Comparison of ENCODE assay signal across 11 cellular contexts in genomic region chr16:660132-660458, GRCh38. TPM values are rescaled to one million over a fixed set of nuclear protein-coding genes. Genes with fewer than 3 reads are reported as not detected.
A peak's percentile ranks its signal among the peaks of the same experiment; 100 is the strongest.
DNase-seq lines count a peak whose midpoint lies in the region; ATAC-seq and TF ChIP-seq lines count a peak whose summit lies in the region.
"Had no signal": no experiment of that assay in that cellular context is flagged by ENCODE, and none has a peak within 500 bp of the region (broad histone marks: within the 10 kb centered on the region; RNA-seq: fewer than 3 reads in every experiment).

No MANE protein-coding gene starts in this region.

- ATAC-seq in stimulated activated effector memory CD8-positive, alpha-beta T cell treated with anti-CD3 and anti-CD28 coated beads, Interleukin-12 subunit alpha, Interleukin-12 subunit beta, amount 100 ng/mL, for 72 hours = no peak
- ATAC-seq in GM18870 (IDR thresholded peaks at IDR 0.05; ENCODE audit: unreplicated experiment) = no peak

- no peak for TF ChIP-seq POLR2A in transverse colon (IDR thresholded peaks at IDR 0.05)

- peaks cover 9% of the 10 kb centered on the region for H3K36me3 Mint-ChIP-seq in stimulated activated effector memory CD8-positive, alpha-beta T cell treated with anti-CD3 and anti-CD28 coated beads, Interleukin-12 subunit alpha, Interleukin-12 subunit beta, amount 100 ng/mL, for 72 hours
- H3K36me3 Mint-ChIP-seq: activated naive CD8-positive, alpha-beta T cell had no signal

- intact Hi-C loops in transverse colon (cut with DNase I; ENCODE audit: low total_unique reads) = loop anchor here (5.0 kb wide), 1 partner anchor 83 kb away; no protein-coding TSS in a partner anchor

- TF ChIP-seq CTCF in transverse colon (IDR thresholded peaks at IDR 0.05) = no peak

- no peak for TF ChIP-seq EP300 in transverse colon (IDR thresholded peaks at IDR 0.05; ENCODE audit: low read depth)

- H3K9ac ChIP-seq in muscle layer of colon (ENCODE audit: low read length) = no peak overlapping the region

- 57% methylated on average over 6 of the region's 6 CpGs; no CpG with 5 or more reads in 1 of the 2 donors for WGBS in transverse colon (ENCODE audit: low coverage in 1 of 2), 2 donors

- H3K36me3 ChIP-seq in muscle layer of colon (ENCODE audit: insufficient read depth, low read length) = no peaks in the 10 kb centered on the region
- no peaks in the 10 kb centered on the region for H3K36me3 ChIP-seq in transverse colon

- peaks cover 9% of the 10 kb centered on the region for H3K4me1 Mint-ChIP-seq in stimulated activated effector memory CD8-positive, alpha-beta T cell treated with anti-CD3 and anti-CD28 coated beads, Interleukin-12 subunit alpha, Interleukin-12 subunit beta, amount 100 ng/mL, for 72 hours

- in situ Hi-C loops in transverse colon (cut with MboI; ENCODE audit: low pct_ligation_motif_present in 1 of 4, low pct_unique_long_range_greater_than_20kb in 1 of 4, low sequenced_read_pairs in 3 of 4) = no loop called here

- H3K4me1 ChIP-seq in muscle layer of colon (ENCODE audit: insufficient read depth, low read length) = peaks cover 11% of the 10 kb centered on the region
- peaks cover 10 to 16% (median 14%) of the 10 kb centered on the region in 4 donors for H3K4me1 ChIP-seq in transverse colon
- H3K4me1 ChIP-seq: Caco-2 had no signal

- DNase-seq in NCI-H345 (lab: John Stamatoyannopoulos, UW) (peak; percentile 9), NCI-H345 treated with DMSO at 0.1 percent for 48 hours (lab: John Stamatoyannopoulos, UW; ENCODE audit: unreplicated experiment) (no peak), transverse colon (no peak), Ammon's horn (ENCODE audit: low spot score) (no peak)
- no peak for DNase-seq in stimulated activated effector memory CD8-positive, alpha-beta T cell treated with anti-CD3 and anti-CD28 coated beads, Interleukin-12 subunit alpha, Interleukin-12 subunit beta, amount 100 ng/mL, for 72 hours (ENCODE audit: low spot score in 2 of 2)
- DNase-seq: MG63 had no signal

- no peaks in the 10 kb centered on the region for H3K9me3 Mint-ChIP-seq in stimulated activated effector memory CD8-positive, alpha-beta T cell treated with anti-CD3 and anti-CD28 coated beads, Interleukin-12 subunit alpha, Interleukin-12 subunit beta, amount 100 ng/mL, for 72 hours

- H3K4me3 ChIP-seq in muscle layer of colon (ENCODE audit: low read depth in 1 of 2, low read length in 2 of 2) (peak overlapping the region in 1 of 2 donors; percentile 21), transverse colon (peak overlapping the region in 2 of 4 donors; percentile 6 to 22)
- H3K4me3 ChIP-seq: MG63 had no signal

- H3K27me3 ChIP-seq in muscle layer of colon (ENCODE audit: control insufficient read depth in 1 of 2, insufficient read depth in 2 of 2, low read length in 2 of 2) = no peaks in the 10 kb centered on the region
- H3K27me3 ChIP-seq in transverse colon = no peaks in the 10 kb centered on the region
- H3K27me3 ChIP-seq: MG63 had no signal

- no peak overlapping the region for H3K4me3 Mint-ChIP-seq in stimulated activated effector memory CD8-positive, alpha-beta T cell treated with anti-CD3 and anti-CD28 coated beads, Interleukin-12 subunit alpha, Interleukin-12 subunit beta, amount 100 ng/mL, for 72 hours
- H3K4me3 Mint-ChIP-seq: activated naive CD8-positive, alpha-beta T cell had no signal

- H3K9me3 ChIP-seq in muscle layer of colon (ENCODE audit: low read length) (no peaks in the 10 kb centered on the region), transverse colon (no peaks in the 10 kb centered on the region)
- H3K9me3 ChIP-seq: Caco-2, MG63 had no signal

- no peak overlapping the region for H3K27ac Mint-ChIP-seq in stimulated activated effector memory CD8-positive, alpha-beta T cell treated with anti-CD3 and anti-CD28 coated beads, Interleukin-12 subunit alpha, Interleukin-12 subunit beta, amount 100 ng/mL, for 72 hours
- H3K27ac Mint-ChIP-seq: activated naive CD8-positive, alpha-beta T cell had no signal

- H3K27ac ChIP-seq in angular gyrus (ENCODE audit: low read depth, low read length) (peak overlapping the region; percentile 66), muscle layer of colon (ENCODE audit: low read depth, low read length) (peak overlapping the region; percentile 82), transverse colon (peak overlapping the region; percentile 56 to 85 (median 70))

RNA-seq across cellular contexts. Expression of gene RHOT2, which starts 7.8 kb away (rescaled TPM):
- 100 to 1,000 TPM; 133 to 386 (median 259) TPM for total RNA-seq in transverse colon

RNA-seq across cellular contexts. Expression of gene WDR90, which starts 10.9 kb away (rescaled TPM):
- 100 to 1,000 TPM in 2 of 4 donors, 10 to 100 TPM in 2; 23.0 to 166 (median 90.2) TPM for total RNA-seq in transverse colon

RNA-seq across cellular contexts. Expression of gene RHBDL1, which starts 15.4 kb away (rescaled TPM):
- 10 to 100 TPM in 2 of 4 donors, 1 to 10 TPM in 2; 1.8 to 39.3 (median 8.1) TPM for total RNA-seq in transverse colon

RNA-seq across cellular contexts. Expression of gene MCRIP2, which starts 18.5 kb away (rescaled TPM):
- total RNA-seq in transverse colon = 100 to 1,000 TPM; 158 to 267 (median 211) TPM

RNA-seq across cellular contexts. Expression of gene STUB1, which starts 20.1 kb away (rescaled TPM):
- total RNA-seq in transverse colon = 100 to 1,000 TPM in 3 of 4 donors, 10 to 100 TPM in 1; 51.9 to 190 (median 134) TPM
